2 cellular contexts compared by ENCODE assay signal in genomic region chr21:44909719-44910118, GRCh38.
A peak's percentile ranks its signal among the peaks of the same experiment; 100 is the strongest.
TF ChIP-seq lines count a peak whose summit lies in the region.

No MANE protein-coding gene starts in this region.

TF ChIP-seq in HepG2, 621 proteins besides CTCF, POLR2A, EP300 and RAD21:
- TF ChIP-seq MAFK (conservative IDR thresholded peaks at IDR 0.05 in 1 of 2, IDR thresholded peaks at IDR 0.05 in 1 of 2; ENCODE audit: low read length in 2 of 2) (peak; percentile 87 to 91), MAFF (IDR thresholded peaks at IDR 0.05; ENCODE audit: low read depth, low read length) (peak; percentile 87), YEATS4 (CRISPR knock-in tag; IDR thresholded peaks at IDR 0.05; ENCODE audit: borderline replicate concordance) (no peak)

TF ChIP-seq in H1, 55 proteins besides CTCF, POLR2A, EP300 and RAD21:
- no peak for TF ChIP-seq ASH2L (IDR thresholded peaks at IDR 0.05; ENCODE audit: low read length)
- no peak for TF ChIP-seq E2F6 (IDR thresholded peaks at IDR 0.05)
- TF ChIP-seq KDM1A (IDR thresholded peaks at IDR 0.05; ENCODE audit: borderline replicate concordance, low read length): no peak
- TF ChIP-seq HDAC2 (IDR thresholded peaks at IDR 0.05; ENCODE audit: borderline replicate concordance in 1 of 2, low read depth in 2 of 2, low read length in 2 of 2): no peak
- no peak for TF ChIP-seq EZH2 (IDR thresholded peaks at IDR 0.05; ENCODE audit: low read depth, low read length, severe bottlenecking)
- TF ChIP-seq HDAC6 (IDR thresholded peaks at IDR 0.05; ENCODE audit: low read depth, low read length): no peak
- no peak for TF ChIP-seq NRF1 (IDR thresholded peaks at IDR 0.05; ENCODE audit: low read depth, low read length)
- TF ChIP-seq CHD1 (IDR thresholded peaks at IDR 0.05; ENCODE audit: low read depth, low read length): no peak
- peak; percentile 63 for TF ChIP-seq MAFK (IDR thresholded peaks at IDR 0.05; ENCODE audit: low read depth, low read length)
TF ChIP-seq in H1: peak in this region for 1.
